Comparison of ENCODE assay signal across 12 cellular contexts in the genomic region with DNA sequence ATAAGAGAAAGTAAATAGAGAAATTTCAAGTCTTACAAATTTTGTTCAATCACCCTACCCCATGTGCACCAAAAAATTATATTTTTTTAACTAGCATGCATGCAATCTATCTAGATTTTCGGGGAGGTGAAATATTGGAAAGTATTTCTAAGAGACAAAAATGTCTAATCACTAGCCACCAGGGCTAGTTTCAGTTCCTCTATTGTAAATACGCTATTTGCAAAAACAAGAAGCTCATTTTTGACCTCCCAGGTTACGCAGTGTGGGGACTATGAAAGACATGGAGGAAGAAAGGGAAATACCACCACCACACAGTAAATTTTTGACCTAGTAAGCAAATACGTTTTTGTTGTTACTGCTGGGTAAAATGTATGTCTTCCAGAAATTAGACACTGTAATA. TPM values are rescaled to one million over a fixed set of nuclear protein-coding genes. Genes with fewer than 3 reads are reported as not detected.
DNase-seq lines count a peak whose midpoint lies in the region; ATAC-seq and TF ChIP-seq lines count a peak whose summit lies in the region.
"Had no signal": no experiment of that assay in that cellular context is flagged by ENCODE, and none has a peak within 500 bp of the region (broad histone marks: within the 10 kb centered on the region; RNA-seq: fewer than 3 reads in every experiment).

No MANE protein-coding gene starts in this region.

- TF ChIP-seq CTCF in GM13977 (IDR thresholded peaks at IDR 0.05; ENCODE audit: extremely low read depth, insufficient read depth, missing control alignments) = no peak
- no peak for TF ChIP-seq CTCF in GM20000 (IDR thresholded peaks at IDR 0.05; ENCODE audit: extremely low read depth, missing control alignments)

- no peak overlapping the region for H3K4me3 Mint-ChIP-seq in T-helper 2 cell treated with Interferon-gamma antibody and Interleukin-4, amounts not matched to agents 5 μg/mL and 100 μg/mL, for 36 hours

- no peaks in the 10 kb centered on the region for H3K9me3 Mint-ChIP-seq in T-helper 2 cell treated with Interferon-gamma antibody and Interleukin-4, amounts not matched to agents 5 μg/mL and 100 μg/mL, for 36 hours
- H3K9me3 Mint-ChIP-seq: activated T-cell treated with anti-CD3 and anti-CD28 coated beads, Interleukin-2, amount 50 U/mL, for 72 hours had no signal

- no peaks in the 10 kb centered on the region for H3K4me1 Mint-ChIP-seq in T-helper 2 cell treated with Interferon-gamma antibody and Interleukin-4, amounts not matched to agents 5 μg/mL and 100 μg/mL, for 36 hours (ENCODE audit: low read depth)

- peaks cover 14% of the 10 kb centered on the region for H3K27me3 Mint-ChIP-seq in T-helper 2 cell treated with Interferon-gamma antibody and Interleukin-4, amounts not matched to agents 5 μg/mL and 100 μg/mL, for 36 hours (ENCODE audit: low read depth)

- DNase-seq in GM13977 (ENCODE audit: low spot score) (peak; percentile 71), GM20000 (ENCODE audit: low spot score) (peak; percentile 63), NOMO-1 (lab: John Stamatoyannopoulos, UW; ENCODE audit: unreplicated experiment in 2 of 2) (peak; percentile 47 to 66), hepatic stellate cell (ENCODE audit: low spot score) (no peak), dermis blood vessel endothelial cell (no peak)
- DNase-seq in T-helper 2 cell treated with Interferon-gamma antibody and Interleukin-4, amounts not matched to agents 5 μg/mL and 100 μg/mL, for 36 hours (ENCODE audit: low spot score) = no peak
- no peak for DNase-seq in stimulated activated CD4-positive, alpha-beta T cell treated with anti-CD3 and anti-CD28 coated beads, Interleukin-2, amount 100 ng/mL, for 48 hours
- DNase-seq: activated T-cell treated with anti-CD3 and anti-CD28 coated beads, Interleukin-2, amount 50 U/mL, for 72 hours; C1 segment of cervical spinal cord; GM23248 had no signal

- H3K27ac Mint-ChIP-seq in T-helper 2 cell treated with Interferon-gamma antibody and Interleukin-4, amounts not matched to agents 5 μg/mL and 100 μg/mL, for 36 hours = no peak overlapping the region
- H3K27ac Mint-ChIP-seq: activated T-cell treated with anti-CD3 and anti-CD28 coated beads, Interleukin-2, amount 50 U/mL, for 72 hours had no signal

- ATAC-seq in HG03064 (IDR thresholded peaks at IDR 0.05; ENCODE audit: low read depth, unreplicated experiment) = peak; percentile 64
- ATAC-seq: activated T-cell treated with anti-CD3 and anti-CD28 coated beads, Interleukin-2, amount 50 U/mL, for 72 hours had no signal

- in situ Hi-C loops in GM13977 (cut with MboI; ENCODE audit: low pct_unique_long_range_greater_than_20kb, low sequenced_read_pairs, unreplicated experiment) = loop anchor here (25.0 kb wide), 1 partner anchor 311 kb away; a partner anchor contains a TSS

- no peaks in the 10 kb centered on the region for H3K36me3 Mint-ChIP-seq in T-helper 2 cell treated with Interferon-gamma antibody and Interleukin-4, amounts not matched to agents 5 μg/mL and 100 μg/mL, for 36 hours (ENCODE audit: low read depth)

RNA-seq across cellular contexts. Expression of a gene that starts 2.3 kb away (rescaled TPM):
- total RNA-seq in dermis blood vessel endothelial cell = not detected in 2 replicates
- total RNA-seq: GM23248, SK-MEL-5 had no signal

Comparison
In these comparisons a context has a peak if more than half of its experiments do, and no peak if none do; other contexts are left out.
1. DNase-seq: peak in GM13977 (single experiment), GM20000 (single experiment) and NOMO-1 (2 of 2); none in hepatic stellate cell (single experiment), T-helper 2 cell treated with Interferon-gamma antibody and Interleukin-4, amounts not matched to agents 5 μg/mL and 100 μg/mL, for 36 hours (single experiment), dermis blood vessel endothelial cell (single experiment) and stimulated activated CD4-positive, alpha-beta T cell treated with anti-CD3 and anti-CD28 coated beads, Interleukin-2, amount 100 ng/mL, for 48 hours (0 of 2).